9 cellular contexts compared by ENCODE assay signal in genomic region chr19:38952395-38953165, GRCh38. TPM values are rescaled to one million over a fixed set of nuclear protein-coding genes. Genes with fewer than 3 reads are reported as not detected.
DNase-seq lines count a peak whose midpoint lies in the region; ATAC-seq and TF ChIP-seq lines count a peak whose summit lies in the region.
"Had no signal": no experiment of that assay in that cellular context is flagged by ENCODE, and none has a peak within 500 bp of the region (broad histone marks: within the 10 kb centered on the region; RNA-seq: fewer than 3 reads in every experiment).

No MANE protein-coding gene starts in this region.

- ATAC-seq in GM21723 (IDR thresholded peaks at IDR 0.05; ENCODE audit: unreplicated experiment) (no peak), HG02981 (IDR thresholded peaks at IDR 0.05; ENCODE audit: unreplicated experiment) (no peak), HG03442 (IDR thresholded peaks at IDR 0.05; ENCODE audit: unreplicated experiment) (no peak)

- H3K4me1 ChIP-seq in HAP-1 (peaks cover 5% of the 10 kb centered on the region; the same call in 1 of the 2 replicates), colonic mucosa (peaks cover 6% of the 10 kb centered on the region), trophoblast cell (ENCODE audit: control insufficient read depth in 1 of 2, insufficient read depth in 2 of 2, low read length in 2 of 2) (peaks cover 0 to 5% of the 10 kb centered on the region in 2 experiments)

- no peak overlapping the region for H2BK12ac ChIP-seq in trophoblast cell (ENCODE audit: low read length)

- H3K79me1 ChIP-seq in trophoblast cell (ENCODE audit: low read length): no peaks in the 10 kb centered on the region

- H3K9me3 ChIP-seq in HAP-1: no peaks in the 10 kb centered on the region
- H3K9me3 ChIP-seq in colonic mucosa: no peaks in the 10 kb centered on the region
- H3K9me3 ChIP-seq in trophoblast cell (ENCODE audit: insufficient read depth, low read depth, low read length): peaks cover 2% of the 10 kb centered on the region

- H3K23ac ChIP-seq in trophoblast cell (ENCODE audit: low read length): no peak overlapping the region

- no peak overlapping the region for H3K4ac ChIP-seq in trophoblast cell (ENCODE audit: low read depth, low read length)

- no peak overlapping the region for H2BK120ac ChIP-seq in trophoblast cell (ENCODE audit: insufficient read depth, low read length, poor library complexity)

- no peak overlapping the region for H3K14ac ChIP-seq in trophoblast cell (ENCODE audit: low read length)

- H3K4me3 ChIP-seq in HAP-1 (no peak overlapping the region), colonic mucosa (no peak overlapping the region), trophoblast cell (ENCODE audit: low read depth, low read length) (no peak overlapping the region)

- H3K18ac ChIP-seq in trophoblast cell (ENCODE audit: low read length): no peak overlapping the region

- peak overlapping the region in 1 of 2 donors; percentile 24 for H3K9ac ChIP-seq in colonic mucosa (ENCODE audit: low read depth in 2 of 2, low read length in 2 of 2)
- no peak overlapping the region for H3K9ac ChIP-seq in trophoblast cell (ENCODE audit: low read length)

- no peak overlapping the region for H4K8ac ChIP-seq in trophoblast cell (ENCODE audit: low read depth, low read length)

- DNase-seq in Caki2 (ENCODE audit: low read depth) (peak; percentile 98), HAP-1 (ENCODE audit: low spot score in 2 of 2) (peak; percentile 60 to 75), NCI-H82 (lab: John Stamatoyannopoulos, UW) (peak; percentile 78), colonic mucosa (peak; percentile 52), trophoblast cell (peak; percentile 41 to 73)

- H2AFZ ChIP-seq in trophoblast cell (ENCODE audit: insufficient read depth, low read length, poor library complexity): no peak overlapping the region

- H3K4me2 ChIP-seq in trophoblast cell (ENCODE audit: low read length): no peak overlapping the region

- H3K36me3 ChIP-seq in HAP-1 (replicated peaks) (no peaks in the 10 kb centered on the region), colonic mucosa (no peaks in the 10 kb centered on the region), trophoblast cell (ENCODE audit: control insufficient read depth in 1 of 2, insufficient read depth in 2 of 2, low read length in 2 of 2) (no peaks in the 10 kb centered on the region)

- H4K12ac ChIP-seq in trophoblast cell (ENCODE audit: low read depth, low read length): no peak overlapping the region

- in situ Hi-C loops in Caki2 (cut with HindIII; ENCODE audit: low pct_unique_long_range_greater_than_20kb, low sequenced_read_pairs) (no loop called here), HAP-1 (cut with MboI; ENCODE audit: low sequenced_read_pairs) (no loop called here)

- no peak overlapping the region for H4K91ac ChIP-seq in trophoblast cell (ENCODE audit: low read depth, low read length)

- H3K79me2 ChIP-seq in trophoblast cell (ENCODE audit: control insufficient read depth, insufficient read depth, low read length, poor library complexity): no peaks in the 10 kb centered on the region

- H3K27me3 ChIP-seq in HAP-1 (ENCODE audit: low read depth) (no peaks in the 10 kb centered on the region), colonic mucosa (no peaks in the 10 kb centered on the region), trophoblast cell (ENCODE audit: insufficient read depth, low read length) (no peaks in the 10 kb centered on the region)

- H2AK5ac ChIP-seq in trophoblast cell (ENCODE audit: low read length): no peak overlapping the region

- TF ChIP-seq CTCF in colonic mucosa (IDR thresholded peaks at IDR 0.05): no peak

- intact Hi-C loops in colonic mucosa (cut with DNase I): loop anchor here (10.0 kb wide), 1 partner anchor 408 kb away; no protein-coding TSS in a partner anchor

- H3K27ac ChIP-seq in colonic mucosa (no peak overlapping the region), trophoblast cell (ENCODE audit: low read depth, low read length) (no peak overlapping the region)

- no peak overlapping the region for H2BK5ac ChIP-seq in trophoblast cell (ENCODE audit: low read depth, low read length, poor library complexity)

- 100% methylated on average over 1 of the region's 13 CpGs for WGBS in trophoblast cell (ENCODE audit: extremely low coverage, insufficient coverage, insufficient read length)

RNA-seq across cellular contexts. Expression of gene MRPS12, which starts 21.8 kb away (rescaled TPM):
- total RNA-seq in Caki2 (2014; rRNA removed; shearing (Covaris generic); ENCODE audit: low replicate concordance): 184 and 200 TPM in 2 replicates
- 100 to 1,000 TPM in 1 of 2 donors, 10 to 100 TPM in 1; 38.0 to 107 TPM for total RNA-seq in colonic mucosa
- 45.7 and 46.6 TPM in 2 replicates for polyA plus RNA-seq in trophoblast cell (2013)

RNA-seq across cellular contexts. Expression of gene SARS2, which starts 22.0 kb away (rescaled TPM):
- 46.3 and 77.4 TPM in 2 replicates for total RNA-seq in Caki2 (2014; rRNA removed; shearing (Covaris generic); ENCODE audit: low replicate concordance)
- total RNA-seq in colonic mucosa: 10 to 100 TPM; 27.2 to 37.2 TPM
- polyA plus RNA-seq in trophoblast cell (2013): 20.4 and 22.1 TPM in 2 replicates

RNA-seq across cellular contexts. Expression of gene FBXO17, which starts 23.0 kb away (rescaled TPM):
- 129 and 142 TPM in 2 replicates for total RNA-seq in Caki2 (2014; rRNA removed; shearing (Covaris generic); ENCODE audit: low replicate concordance)
- 1 to 10 TPM; 1.7 to 1.9 TPM for total RNA-seq in colonic mucosa
- polyA plus RNA-seq in trophoblast cell (2013): 6.7 and 7.3 TPM in 2 replicates

RNA-seq across cellular contexts. Expression of gene CCER2, which starts 40.6 kb away (rescaled TPM):
- total RNA-seq in Caki2 (2014; rRNA removed; shearing (Covaris generic); ENCODE audit: low replicate concordance): 1.0 TPM in 1 of 2 replicates, not detected in the other
- total RNA-seq in colonic mucosa: not detected
- polyA plus RNA-seq in trophoblast cell (2013): 0.34 and 0.39 TPM in 2 replicates
- total RNA-seq: glomerular endothelial cell had no signal

RNA-seq across cellular contexts. Expression of gene NFKBIB, which starts 52.8 kb away (rescaled TPM):
- 48.3 and 50.3 TPM in 2 replicates for total RNA-seq in Caki2 (2014; rRNA removed; shearing (Covaris generic); ENCODE audit: low replicate concordance)
- 10 to 100 TPM; 40.7 to 52.4 TPM for total RNA-seq in colonic mucosa
- 19.6 and 21.0 TPM in 2 replicates for polyA plus RNA-seq in trophoblast cell (2013)

Comparison
In these comparisons a context has a peak if more than half of its experiments do, and no peak if none do; other contexts are left out.
1. RNA of gene FBXO17, which starts 23.0 kb away (total RNA-seq): 129 to 142 TPM in Caki2; 1.7 to 1.9 TPM in colonic mucosa; every median in the first group is over 10 times any median in the second.
2. Peak in every context shown above with its lines, with median percentiles within 50 percentile points of each other: DNase-seq.